1 cellular context compared by ENCODE assay signal in the genomic region with DNA sequence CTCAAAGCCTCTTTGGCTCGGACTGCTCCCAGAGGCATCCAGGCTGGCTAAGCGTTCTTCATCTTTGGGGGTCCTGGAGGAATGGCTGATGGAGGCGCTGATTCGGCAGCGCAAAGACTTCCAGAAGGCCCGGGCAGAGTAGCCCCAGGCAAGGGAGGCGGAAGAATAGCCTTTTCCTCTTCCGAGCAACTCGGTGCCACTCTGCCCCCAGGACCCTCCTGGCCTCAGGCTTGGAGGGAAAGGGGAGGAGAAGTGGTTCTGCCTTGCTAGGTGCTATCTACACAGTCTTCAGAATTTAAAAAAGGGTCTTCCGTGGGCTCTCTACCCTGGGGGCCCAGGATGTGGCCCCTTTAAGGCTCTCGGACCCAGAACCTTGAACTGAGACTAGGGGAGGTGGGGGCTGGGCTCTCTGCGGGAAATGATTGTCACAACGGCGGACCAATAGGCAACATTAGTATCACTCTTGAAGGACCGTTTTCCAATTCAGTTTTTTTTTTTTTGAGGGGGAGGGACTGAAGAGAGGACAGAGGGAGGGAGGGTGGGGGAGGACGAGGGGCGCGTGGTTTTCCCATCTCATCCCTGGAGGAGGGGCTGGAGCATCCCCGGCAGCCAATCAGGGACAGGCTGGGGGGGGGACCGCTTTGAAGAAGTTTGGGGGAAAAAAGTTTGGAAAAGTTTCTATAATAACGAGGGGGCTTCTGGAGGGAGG.
TF ChIP-seq lines count a peak whose summit lies in the region.

A gene (plus strand): TSS at position 679 of the 709 bp plus-strand sequence. CDS start 157 bp downstream, outside the sequence.

TF ChIP-seq in HepG2, 621 proteins besides CTCF, POLR2A, EP300 and RAD21 (continued from another document):
- no peak for TF ChIP-seq ZNF34 (CRISPR knock-in tag; IDR thresholded peaks at IDR 0.05; ENCODE audit: borderline replicate concordance)
- no peak for TF ChIP-seq AHR (CRISPR knock-in tag; IDR thresholded peaks at IDR 0.05)
- TF ChIP-seq ZNF292 (CRISPR knock-in tag; IDR thresholded peaks at IDR 0.05; ENCODE audit: borderline replicate concordance, low read depth): no peak
- TF ChIP-seq ZNF33A (CRISPR knock-in tag; IDR thresholded peaks at IDR 0.05; ENCODE audit: borderline replicate concordance): no peak
- no peak for TF ChIP-seq ESRRA (CRISPR knock-in tag; IDR thresholded peaks at IDR 0.05; ENCODE audit: low read depth)
- no peak for TF ChIP-seq KDM5A (IDR thresholded peaks at IDR 0.05; ENCODE audit: borderline replicate concordance, low read length)
- no peak for TF ChIP-seq NR2C2 (CRISPR knock-in tag; IDR thresholded peaks at IDR 0.05; ENCODE audit: borderline replicate concordance)
- TF ChIP-seq, protein P1, sequence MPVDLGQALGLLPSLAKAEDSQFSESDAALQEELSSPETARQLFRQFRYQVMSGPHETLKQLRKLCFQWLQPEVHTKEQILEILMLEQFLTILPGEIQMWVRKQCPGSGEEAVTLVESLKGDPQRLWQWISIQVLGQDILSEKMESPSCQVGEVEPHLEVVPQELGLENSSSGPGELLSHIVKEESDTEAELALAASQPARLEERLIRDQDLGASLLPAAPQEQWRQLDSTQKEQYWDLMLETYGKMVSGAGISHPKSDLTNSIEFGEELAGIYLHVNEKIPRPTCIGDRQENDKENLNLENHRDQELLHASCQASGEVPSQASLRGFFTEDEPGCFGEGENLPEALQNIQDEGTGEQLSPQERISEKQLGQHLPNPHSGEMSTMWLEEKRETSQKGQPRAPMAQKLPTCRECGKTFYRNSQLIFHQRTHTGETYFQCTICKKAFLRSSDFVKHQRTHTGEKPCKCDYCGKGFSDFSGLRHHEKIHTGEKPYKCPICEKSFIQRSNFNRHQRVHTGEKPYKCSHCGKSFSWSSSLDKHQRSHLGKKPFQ (CRISPR knock-in tag; IDR thresholded peaks at IDR 0.05; ENCODE audit: insufficient replicate concordance): peak; percentile 17
- no peak for TF ChIP-seq MBNL3 (CRISPR knock-in tag; conservative IDR thresholded peaks at IDR 0.05)
- peak; percentile 78 for TF ChIP-seq PTBP1 (IDR thresholded peaks at IDR 0.05; ENCODE audit: low read depth, low read length, poor library complexity, severe bottlenecking)
- no peak for TF ChIP-seq NFIC (IDR thresholded peaks at IDR 0.05; ENCODE audit: low read length)
- 0 out of 2 replicates have a peak, but pooled peaks have one; percentile 29 for TF ChIP-seq ZNF546 (CRISPR knock-in tag; conservative IDR thresholded peaks at IDR 0.05)
- TF ChIP-seq KLF11 (CRISPR knock-in tag; IDR thresholded peaks at IDR 0.05): no peak
- TF ChIP-seq HES4 (CRISPR knock-in tag; IDR thresholded peaks at IDR 0.05; ENCODE audit: borderline replicate concordance): peak; percentile 0; the same call in 1 of the 2 replicates
- no peak for TF ChIP-seq TGIF2 (CRISPR knock-in tag; IDR thresholded peaks at IDR 0.05)
- TF ChIP-seq ZNF891 (CRISPR knock-in tag; IDR thresholded peaks at IDR 0.05): peak; percentile 63; the same call in 1 of the 2 replicates
- 0 out of 2 replicates have a peak, but pooled peaks have one; percentile 0 for TF ChIP-seq FOXO1 (CRISPR knock-in tag; IDR thresholded peaks at IDR 0.05)
- no peak for TF ChIP-seq ZNF879 (CRISPR knock-in tag; IDR thresholded peaks at IDR 0.05)
- no peak for TF ChIP-seq ZMYM2 (CRISPR knock-in tag; IDR thresholded peaks at IDR 0.05)
- TF ChIP-seq, protein P2, sequence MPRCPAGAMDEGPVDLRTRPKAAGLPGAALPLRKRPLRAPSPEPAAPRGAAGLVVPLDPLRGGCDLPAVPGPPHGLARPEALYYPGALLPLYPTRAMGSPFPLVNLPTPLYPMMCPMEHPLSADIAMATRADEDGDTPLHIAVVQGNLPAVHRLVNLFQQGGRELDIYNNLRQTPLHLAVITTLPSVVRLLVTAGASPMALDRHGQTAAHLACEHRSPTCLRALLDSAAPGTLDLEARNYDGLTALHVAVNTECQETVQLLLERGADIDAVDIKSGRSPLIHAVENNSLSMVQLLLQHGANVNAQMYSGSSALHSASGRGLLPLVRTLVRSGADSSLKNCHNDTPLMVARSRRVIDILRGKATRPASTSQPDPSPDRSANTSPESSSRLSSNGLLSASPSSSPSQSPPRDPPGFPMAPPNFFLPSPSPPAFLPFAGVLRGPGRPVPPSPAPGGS (CRISPR knock-in tag; IDR thresholded peaks at IDR 0.05): no peak
- TF ChIP-seq, protein P3, sequence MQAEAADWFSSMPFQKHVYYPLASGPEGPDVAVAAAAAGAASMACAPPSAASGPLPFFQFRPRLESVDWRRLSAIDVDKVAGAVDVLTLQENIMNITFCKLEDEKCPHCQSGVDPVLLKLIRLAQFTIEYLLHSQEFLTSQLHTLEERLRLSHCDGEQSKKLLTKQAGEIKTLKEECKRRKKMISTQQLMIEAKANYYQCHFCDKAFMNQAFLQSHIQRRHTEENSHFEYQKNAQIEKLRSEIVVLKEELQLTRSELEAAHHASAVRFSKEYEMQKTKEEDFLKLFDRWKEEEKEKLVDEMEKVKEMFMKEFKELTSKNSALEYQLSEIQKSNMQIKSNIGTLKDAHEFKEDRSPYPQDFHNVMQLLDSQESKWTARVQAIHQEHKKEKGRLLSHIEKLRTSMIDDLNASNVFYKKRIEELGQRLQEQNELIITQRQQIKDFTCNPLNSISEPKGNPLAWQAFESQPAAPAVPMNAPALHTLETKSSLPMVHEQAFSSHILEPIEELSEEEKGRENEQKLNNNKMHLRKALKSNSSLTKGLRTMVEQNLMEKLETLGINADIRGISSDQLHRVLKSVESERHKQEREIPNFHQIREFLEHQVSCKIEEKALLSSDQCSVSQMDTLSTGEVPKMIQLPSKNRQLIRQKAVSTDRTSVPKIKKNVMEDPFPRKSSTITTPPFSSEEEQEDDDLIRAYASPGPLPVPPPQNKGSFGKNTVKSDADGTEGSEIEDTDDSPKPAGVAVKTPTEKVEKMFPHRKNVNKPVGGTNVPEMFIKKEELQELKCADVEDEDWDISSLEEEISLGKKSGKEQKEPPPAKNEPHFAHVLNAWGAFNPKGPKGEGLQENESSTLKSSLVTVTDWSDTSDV (CRISPR knock-in tag; IDR thresholded peaks at IDR 0.05): no peak
- TF ChIP-seq, protein P4, sequence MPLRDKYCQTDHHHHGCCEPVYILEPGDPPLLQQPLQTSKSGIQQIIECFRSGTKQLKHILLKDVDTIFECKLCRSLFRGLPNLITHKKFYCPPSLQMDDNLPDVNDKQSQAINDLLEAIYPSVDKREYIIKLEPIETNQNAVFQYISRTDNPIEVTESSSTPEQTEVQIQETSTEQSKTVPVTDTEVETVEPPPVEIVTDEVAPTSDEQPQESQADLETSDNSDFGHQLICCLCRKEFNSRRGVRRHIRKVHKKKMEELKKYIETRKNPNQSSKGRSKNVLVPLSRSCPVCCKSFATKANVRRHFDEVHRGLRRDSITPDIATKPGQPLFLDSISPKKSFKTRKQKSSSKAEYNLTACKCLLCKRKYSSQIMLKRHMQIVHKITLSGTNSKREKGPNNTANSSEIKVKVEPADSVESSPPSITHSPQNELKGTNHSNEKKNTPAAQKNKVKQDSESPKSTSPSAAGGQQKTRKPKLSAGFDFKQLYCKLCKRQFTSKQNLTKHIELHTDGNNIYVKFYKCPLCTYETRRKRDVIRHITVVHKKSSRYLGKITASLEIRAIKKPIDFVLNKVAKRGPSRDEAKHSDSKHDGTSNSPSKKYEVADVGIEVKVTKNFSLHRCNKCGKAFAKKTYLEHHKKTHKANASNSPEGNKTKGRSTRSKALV (CRISPR knock-in tag; IDR thresholded peaks at IDR 0.05): no peak
- TF ChIP-seq CHCHD3 (CRISPR knock-in tag; IDR thresholded peaks at IDR 0.05): no peak
